ENCODE assay signal across 14 cellular contexts in the genomic region with DNA sequence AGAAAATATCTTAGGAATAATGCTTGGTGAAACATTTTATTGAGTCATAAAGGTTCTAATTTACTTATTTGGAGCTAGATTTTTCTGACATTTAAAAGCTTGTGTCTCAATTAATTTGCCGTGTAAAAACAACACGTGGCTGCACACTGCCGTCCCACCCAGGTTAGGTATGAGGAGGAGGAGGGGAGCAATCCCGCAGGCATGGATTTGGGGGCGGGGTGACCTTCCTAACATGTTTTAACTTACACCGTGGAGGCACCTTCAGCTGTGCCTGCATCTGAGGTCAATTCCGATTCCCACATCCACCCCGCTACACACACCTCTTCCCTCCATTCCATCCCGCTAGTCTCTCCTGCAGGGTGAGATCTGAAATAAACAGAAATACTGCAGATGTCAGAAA. TPM values are rescaled to one million over a fixed set of nuclear protein-coding genes. Genes with fewer than 3 reads are reported as not detected.
DNase-seq lines count a peak whose midpoint lies in the region; ATAC-seq lines count a peak whose summit lies in the region.
"Had no signal": no experiment of that assay in that cellular context is flagged by ENCODE, and none has a peak within 500 bp of the region (broad histone marks: within the 10 kb centered on the region; RNA-seq: fewer than 3 reads in every experiment).

No MANE protein-coding gene starts in this region.

- no peak for ATAC-seq in HG03439 (IDR thresholded peaks at IDR 0.05; ENCODE audit: unreplicated experiment)
- ATAC-seq: CD8-positive, alpha-beta T cell had no signal

- DNase-seq in DMS 273 (lab: John Stamatoyannopoulos, UW; ENCODE audit: unreplicated experiment): peak; percentile 21
- no peak for DNase-seq in DMS 273 treated with DMSO at 0.1 percent for 48 hours (lab: John Stamatoyannopoulos, UW)
- peak; percentile 61 for DNase-seq in NCI-H748 (lab: John Stamatoyannopoulos, UW; ENCODE audit: unreplicated experiment)
- DNase-seq in NCI-H748 treated with DMSO at 0.1 percent for 48 hours (lab: John Stamatoyannopoulos, UW): no peak
- peak; percentile 24 for DNase-seq in SW480 (ENCODE audit: low spot score)
- peak; percentile 40 for DNase-seq in posterior vena cava (ENCODE audit: low spot score)
- DNase-seq in inferior parietal cortex (ENCODE audit: extremely low spot score): no peak
- DNase-seq: CD8-positive, alpha-beta T cell; GF-D8; HCEC 1CT; HFFc6 had no signal

- intact Hi-C loops in posterior vena cava (cut with DNase I): no loop called here

RNA-seq across cellular contexts. Expression of a gene that starts 28.5 kb away (rescaled TPM):
- not detected for total RNA-seq in posterior vena cava
- total RNA-seq: A673, H4, HFFc6 had no signal

RNA-seq across cellular contexts. Expression of a gene that starts 32.5 kb away (rescaled TPM):
- 10 to 100 TPM; 12.6 to 25.6 TPM for total RNA-seq in posterior vena cava

Comparison
In these comparisons a context has a peak if more than half of its experiments do, and no peak if none do; other contexts are left out.
1. DNase-seq: peak in DMS 273 (single experiment), NCI-H748 (single experiment), SW480 (single experiment) and posterior vena cava (single experiment); none in DMS 273 treated with DMSO at 0.1 percent for 48 hours (single experiment), NCI-H748 treated with DMSO at 0.1 percent for 48 hours (single experiment) and inferior parietal cortex (single experiment).